ENCODE assay signal across 1 cellular context in the genomic region with DNA sequence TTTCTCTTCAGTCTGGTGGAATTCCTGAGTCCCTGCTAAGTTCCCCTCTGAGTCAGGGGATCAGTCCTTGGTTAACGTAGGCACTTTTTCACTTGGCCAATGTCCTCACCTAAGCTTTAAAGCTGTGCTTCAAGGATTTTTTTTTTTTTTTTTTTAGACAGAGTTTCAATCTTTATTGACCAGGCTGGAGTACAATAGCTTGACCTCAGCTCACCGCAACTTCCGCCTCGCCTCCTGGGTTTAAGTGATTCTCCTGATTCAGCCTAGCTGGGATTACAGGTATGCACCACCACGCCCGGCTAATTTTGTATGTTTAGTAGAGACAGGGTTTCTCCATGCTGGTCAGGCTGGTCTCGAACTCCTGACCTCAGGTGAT.
TF ChIP-seq lines count a peak whose summit lies in the region.

No MANE protein-coding gene starts in this region.

TF ChIP-seq in K562, 482 proteins besides CTCF, POLR2A, EP300 and RAD21 (continued from another document):
- TF ChIP-seq, protein P1, sequence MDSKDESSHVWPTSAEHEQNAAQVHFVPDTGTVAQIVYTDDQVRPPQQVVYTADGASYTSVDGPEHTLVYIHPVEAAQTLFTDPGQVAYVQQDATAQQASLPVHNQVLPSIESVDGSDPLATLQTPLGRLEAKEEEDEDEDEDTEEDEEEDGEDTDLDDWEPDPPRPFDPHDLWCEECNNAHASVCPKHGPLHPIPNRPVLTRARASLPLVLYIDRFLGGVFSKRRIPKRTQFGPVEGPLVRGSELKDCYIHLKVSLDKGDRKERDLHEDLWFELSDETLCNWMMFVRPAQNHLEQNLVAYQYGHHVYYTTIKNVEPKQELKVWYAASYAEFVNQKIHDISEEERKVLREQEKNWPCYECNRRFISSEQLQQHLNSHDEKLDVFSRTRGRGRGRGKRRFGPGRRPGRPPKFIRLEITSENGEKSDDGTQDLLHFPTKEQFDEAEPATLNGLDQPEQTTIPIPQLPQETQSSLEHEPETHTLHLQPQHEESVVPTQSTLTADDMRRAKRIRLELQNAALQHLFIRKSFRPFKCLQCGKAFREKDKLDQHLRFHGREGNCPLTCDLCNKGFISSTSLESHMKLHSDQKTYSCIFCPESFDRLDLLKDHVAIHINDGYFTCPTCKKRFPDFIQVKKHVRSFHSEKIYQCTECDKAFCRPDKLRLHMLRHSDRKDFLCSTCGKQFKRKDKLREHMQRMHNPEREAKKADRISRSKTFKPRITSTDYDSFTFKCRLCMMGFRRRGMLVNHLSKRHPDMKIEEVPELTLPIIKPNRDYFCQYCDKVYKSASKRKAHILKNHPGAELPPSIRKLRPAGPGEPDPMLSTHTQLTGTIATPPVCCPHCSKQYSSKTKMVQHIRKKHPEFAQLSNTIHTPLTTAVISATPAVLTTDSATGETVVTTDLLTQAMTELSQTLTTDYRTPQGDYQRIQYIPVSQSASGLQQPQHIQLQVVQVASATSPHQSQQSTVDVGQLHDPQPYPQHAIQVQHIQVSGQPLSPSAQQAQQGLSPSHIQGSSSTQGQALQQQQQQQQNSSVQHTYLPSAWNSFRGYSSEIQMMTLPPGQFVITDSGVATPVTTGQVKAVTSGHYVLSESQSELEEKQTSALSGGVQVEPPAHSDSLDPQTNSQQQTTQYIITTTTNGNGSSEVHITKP (IDR thresholded peaks at IDR 0.05; ENCODE audit: partially characterized antibody), result no peak
- no peak for TF ChIP-seq ELF4 (CRISPR knock-in tag; IDR thresholded peaks at IDR 0.05)
- TF ChIP-seq XRCC5 (IDR thresholded peaks at IDR 0.05; ENCODE audit: low read depth, low read length), result no peak
- TF ChIP-seq, protein P2, sequence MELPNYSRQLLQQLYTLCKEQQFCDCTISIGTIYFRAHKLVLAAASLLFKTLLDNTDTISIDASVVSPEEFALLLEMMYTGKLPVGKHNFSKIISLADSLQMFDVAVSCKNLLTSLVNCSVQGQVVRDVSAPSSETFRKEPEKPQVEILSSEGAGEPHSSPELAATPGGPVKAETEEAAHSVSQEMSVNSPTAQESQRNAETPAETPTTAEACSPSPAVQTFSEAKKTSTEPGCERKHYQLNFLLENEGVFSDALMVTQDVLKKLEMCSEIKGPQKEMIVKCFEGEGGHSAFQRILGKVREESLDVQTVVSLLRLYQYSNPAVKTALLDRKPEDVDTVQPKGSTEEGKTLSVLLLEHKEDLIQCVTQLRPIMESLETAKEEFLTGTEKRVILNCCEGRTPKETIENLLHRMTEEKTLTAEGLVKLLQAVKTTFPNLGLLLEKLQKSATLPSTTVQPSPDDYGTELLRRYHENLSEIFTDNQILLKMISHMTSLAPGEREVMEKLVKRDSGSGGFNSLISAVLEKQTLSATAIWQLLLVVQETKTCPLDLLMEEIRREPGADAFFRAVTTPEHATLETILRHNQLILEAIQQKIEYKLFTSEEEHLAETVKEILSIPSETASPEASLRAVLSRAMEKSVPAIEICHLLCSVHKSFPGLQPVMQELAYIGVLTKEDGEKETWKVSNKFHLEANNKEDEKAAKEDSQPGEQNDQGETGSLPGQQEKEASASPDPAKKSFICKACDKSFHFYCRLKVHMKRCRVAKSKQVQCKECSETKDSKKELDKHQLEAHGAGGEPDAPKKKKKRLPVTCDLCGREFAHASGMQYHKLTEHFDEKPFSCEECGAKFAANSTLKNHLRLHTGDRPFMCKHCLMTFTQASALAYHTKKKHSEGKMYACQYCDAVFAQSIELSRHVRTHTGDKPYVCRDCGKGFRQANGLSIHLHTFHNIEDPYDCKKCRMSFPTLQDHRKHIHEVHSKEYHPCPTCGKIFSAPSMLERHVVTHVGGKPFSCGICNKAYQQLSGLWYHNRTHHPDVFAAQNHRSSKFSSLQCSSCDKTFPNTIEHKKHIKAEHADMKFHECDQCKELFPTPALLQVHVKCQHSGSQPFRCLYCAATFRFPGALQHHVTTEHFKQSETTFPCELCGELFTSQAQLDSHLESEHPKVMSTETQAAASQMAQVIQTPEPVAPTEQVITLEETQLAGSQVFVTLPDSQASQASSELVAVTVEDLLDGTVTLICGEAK (IDR thresholded peaks at IDR 0.05), result peak; percentile 73
- TF ChIP-seq, protein P2 (CRISPR knock-in tag; IDR thresholded peaks at IDR 0.05), result peak; percentile 64; the same call in 1 of the 2 replicates
